ENCODE assay signal across 14 cellular contexts in the genomic region with DNA sequence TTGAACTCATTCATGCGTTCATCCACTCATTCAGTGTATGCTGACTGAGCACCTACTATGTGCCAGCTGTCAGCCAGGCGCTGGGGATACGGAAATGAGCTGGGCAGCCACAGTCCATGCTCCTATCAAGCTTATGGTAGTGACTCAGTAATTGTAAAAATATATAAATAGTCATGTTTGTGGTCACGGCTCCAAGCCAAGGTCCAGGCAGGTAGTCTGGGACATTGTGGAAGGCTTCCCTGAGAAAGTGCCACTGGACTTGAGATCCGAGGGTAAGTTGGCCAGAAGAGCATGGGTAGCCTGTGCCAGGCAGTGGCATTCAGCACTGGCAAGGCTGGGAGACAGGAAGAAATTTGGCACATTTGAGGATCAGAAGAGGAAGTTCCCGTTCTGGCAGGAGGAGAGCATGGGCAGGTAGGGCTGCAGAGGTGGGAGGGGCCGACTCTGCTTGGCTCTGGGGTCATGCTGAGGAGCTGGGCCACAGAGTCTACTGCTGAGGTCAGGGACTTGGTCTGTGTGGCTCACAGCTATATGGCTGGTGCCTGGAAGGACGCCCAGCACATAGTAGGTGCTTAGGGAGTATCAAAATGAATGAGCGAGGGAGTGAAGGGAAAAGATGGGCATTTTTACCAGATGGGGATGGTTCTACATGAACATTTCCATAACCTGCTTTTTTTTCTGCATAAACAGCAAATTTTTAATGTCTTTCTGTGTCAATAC. TPM values are rescaled to one million over a fixed set of nuclear protein-coding genes. Genes with fewer than 3 reads are reported as not detected.
DNase-seq lines count a peak whose midpoint lies in the region; ATAC-seq, FAIRE-seq and TF ChIP-seq lines count a peak whose summit lies in the region.
"Had no signal": no experiment of that assay in that cellular context is flagged by ENCODE, and none has a peak within 500 bp of the region (broad histone marks: within the 10 kb centered on the region; RNA-seq: fewer than 3 reads in every experiment).

No MANE protein-coding gene starts in this region.

- POLR2A ChIA-PET in A549 (lab: Yijun Ruan, JAX) = no interaction called here

- no peaks in the 10 kb centered on the region for H3K9me3 Mint-ChIP-seq in activated CD4-positive, alpha-beta T cell treated with anti-CD3 and anti-CD28 coated beads, Interleukin-2, amount 10 ng/mL, durations not matched to agents 24 days and 14 days
- H3K9me3 Mint-ChIP-seq: activated CD8-positive, alpha-beta T cell treated with anti-CD3 and anti-CD28 coated beads for 36 hours; naive thymus-derived CD4-positive, alpha-beta T cell; T-helper 1 cell treated with Interleukin-12 subunit alpha and Interleukin-12 subunit beta and Interleukin-4 antibody, amounts not matched to agents 30 μg/mL and 1 μg/mL, for 36 hours had no signal

- TF ChIP-seq CTCF in A549 (IDR thresholded peaks at IDR 0.05) = no peak
- TF ChIP-seq CTCF in pancreas (IDR thresholded peaks at IDR 0.05) = no peak
- TF ChIP-seq CTCF in testis (IDR thresholded peaks at IDR 0.05) = no peak

- H3K27me3 ChIP-seq in esophagus (ENCODE audit: control insufficient read depth in 1 of 2, insufficient read depth in 2 of 2, low read length in 2 of 2) = no peaks in the 10 kb centered on the region
- H3K27me3 ChIP-seq in pancreas = no peaks in the 10 kb centered on the region
- no peaks in the 10 kb centered on the region for H3K27me3 ChIP-seq in testis

- H3K4me3 ChIP-seq in A549 (no peak overlapping the region), esophagus (ENCODE audit: low read depth in 1 of 2, low read length in 2 of 2) (peak overlapping the region in 1 of 2 donors; percentile 1), pancreas (no peak overlapping the region), testis (no peak overlapping the region)

- 93% methylated on average over 9 of the region's 9 CpGs for WGBS in A549 (ENCODE audit: missing lambda C conversion rate)
- 45 to 52% methylated on average over 9 of the region's 9 CpGs for WGBS in esophagus, 2 donors
- WGBS in pancreas, 2 donors = 20 to 24% methylated on average over 9 of the region's 9 CpGs
- WGBS in testis, 2 donors = 89 to 91% methylated on average over 9 of the region's 9 CpGs

- H3K27ac Mint-ChIP-seq in activated CD4-positive, alpha-beta T cell treated with anti-CD3 and anti-CD28 coated beads, Interleukin-2, amount 10 ng/mL, durations not matched to agents 24 days and 14 days = no peak overlapping the region
- H3K27ac Mint-ChIP-seq: activated CD8-positive, alpha-beta T cell treated with anti-CD3 and anti-CD28 coated beads for 36 hours; T-helper 1 cell treated with Interleukin-12 subunit alpha and Interleukin-12 subunit beta and Interleukin-4 antibody, amounts not matched to agents 30 μg/mL and 1 μg/mL, for 36 hours had no signal

- TF ChIP-seq POLR2A in A549 (IDR thresholded peaks at IDR 0.05; ENCODE audit: low read length) (no peak), testis (IDR thresholded peaks at IDR 0.05) (no peak)

- H3K36me3 ChIP-seq in esophagus (ENCODE audit: control insufficient read depth in 2 of 2, insufficient read depth in 2 of 2, low read length in 1 of 2) (peaks cover 4% of the 10 kb centered on the region in 2 donors), pancreas (no peaks in the 10 kb centered on the region), testis (ENCODE audit: low read depth, missing control alignments) (no peaks in the 10 kb centered on the region)

- ATAC-seq in A549 = no peak
- peak; percentile 73 to 83 (median 75) for ATAC-seq in pancreas
- no peak for ATAC-seq in stimulated activated naive CD8-positive, alpha-beta T cell treated with anti-CD3 and anti-CD28 coated beads, Interleukin-15, Interleukin-2, amounts not matched to agents 100 U/mL and 50 U/mL, for 24 hours
- ATAC-seq: activated CD8-positive, alpha-beta T cell treated with anti-CD3 and anti-CD28 coated beads for 36 hours; naive thymus-derived CD4-positive, alpha-beta T cell had no signal

- no peaks in the 10 kb centered on the region for H3K4me1 Mint-ChIP-seq in activated CD4-positive, alpha-beta T cell treated with anti-CD3 and anti-CD28 coated beads, Interleukin-2, amount 10 ng/mL, durations not matched to agents 24 days and 14 days

- intact Hi-C loops in pancreas (cut with DNase I) (no loop called here), testis (cut with DNase I; ENCODE audit: low total_unique reads) (loop anchor here (10.0 kb wide), 1 partner anchor 397 kb away; a partner anchor contains a TSS)
- intact Hi-C loops in activated CD4-positive, alpha-beta T cell treated with anti-CD3 and anti-CD28 coated beads, Interleukin-2, amount 10 ng/mL, durations not matched to agents 24 days and 14 days (cut with micrococcal nuclease) = no loop called here

- DNase-seq in A549 (ENCODE audit: low read depth in 1 of 2, low spot score in 1 of 2) (no peak), RPMI8226 (peak; percentile 71), pancreas (peak in 5 of 6 donors; percentile 85 to 89 (median 86)), testis (no peak), HK-2 (ENCODE audit: unreplicated experiment) (no peak)
- DNase-seq in activated CD4-positive, alpha-beta T cell treated with anti-CD3 and anti-CD28 coated beads, Interleukin-2, amount 10 ng/mL, durations not matched to agents 24 days and 14 days = no peak
- no peak for DNase-seq in stimulated activated naive CD8-positive, alpha-beta T cell treated with anti-CD3 and anti-CD28 coated beads, Interleukin-15, Interleukin-2, amounts not matched to agents 100 U/mL and 50 U/mL, for 24 hours
- DNase-seq: activated CD8-positive, alpha-beta T cell treated with anti-CD3 and anti-CD28 coated beads for 36 hours; activated naive CD4-positive, alpha-beta T cell treated with Interleukin-2 at 50 U/mL for 16 hours; DMS153; naive thymus-derived CD4-positive, alpha-beta T cell; NCI-H2171 treated with DMSO at 0.1 percent for 48 hours had no signal

- H3K4me1 ChIP-seq in A549 (peaks cover 23% of the 10 kb centered on the region; the same call in 2 of the 3 replicates), esophagus (ENCODE audit: control insufficient read depth in 2 of 2, insufficient read depth in 2 of 2, low read length in 1 of 2) (peaks cover 9 to 36% of the 10 kb centered on the region in 2 donors), pancreas (peaks cover 34 to 48% (median 39%) of the 10 kb centered on the region in 3 donors), testis (peaks cover 12% of the 10 kb centered on the region)

- H3K9me3 ChIP-seq in A549 (no peaks in the 10 kb centered on the region), esophagus (ENCODE audit: control insufficient read depth in 2 of 2, insufficient read depth in 1 of 2, low read depth in 1 of 2, low read length in 1 of 2) (no peaks in the 10 kb centered on the region), pancreas (no peaks in the 10 kb centered on the region), testis (no peaks in the 10 kb centered on the region)

- H3K27me3 Mint-ChIP-seq in activated CD4-positive, alpha-beta T cell treated with anti-CD3 and anti-CD28 coated beads, Interleukin-2, amount 10 ng/mL, durations not matched to agents 24 days and 14 days = peaks cover 14% of the 10 kb centered on the region

- no peak for TF ChIP-seq RAD21 in A549 (conservative IDR thresholded peaks at IDR 0.05 in 1 of 2, IDR thresholded peaks at IDR 0.05 in 1 of 2)

- no peak overlapping the region for H3K4me2 ChIP-seq in A549

- no peak for FAIRE-seq in A549 (lab: Jason Lieb, UNC)
- FAIRE-seq in pancreas (lab: Jason Lieb, UNC) = no peak

- CTCF ChIA-PET in A549 (lab: Yijun Ruan, JAX) = interaction anchor here (0.7 to 1.6 kb wide), 3 partner anchors 14 to 27 kb away, joined by 3 read pairs; no protein-coding TSS in a partner anchor

- H3K36me3 Mint-ChIP-seq in activated CD4-positive, alpha-beta T cell treated with anti-CD3 and anti-CD28 coated beads, Interleukin-2, amount 10 ng/mL, durations not matched to agents 24 days and 14 days (ENCODE audit: low read depth) = no peaks in the 10 kb centered on the region
- H3K36me3 Mint-ChIP-seq: naive thymus-derived CD4-positive, alpha-beta T cell had no signal

- H3K27ac ChIP-seq in A549 = no peak overlapping the region; a peak in 1 of 6 replicates
- H3K27ac ChIP-seq in esophagus (ENCODE audit: low read depth in 2 of 2, low read length in 1 of 2) = peak overlapping the region; percentile 89 to 94
- H3K27ac ChIP-seq in pancreas = peak overlapping the region; percentile 63 to 79 (median 73)
- H3K27ac ChIP-seq in testis = no peak overlapping the region

- H3K4me3 Mint-ChIP-seq in activated CD4-positive, alpha-beta T cell treated with anti-CD3 and anti-CD28 coated beads, Interleukin-2, amount 10 ng/mL, durations not matched to agents 24 days and 14 days = no peak overlapping the region
- H3K4me3 Mint-ChIP-seq: activated CD8-positive, alpha-beta T cell treated with anti-CD3 and anti-CD28 coated beads for 36 hours; T-helper 1 cell treated with Interleukin-12 subunit alpha and Interleukin-12 subunit beta and Interleukin-4 antibody, amounts not matched to agents 30 μg/mL and 1 μg/mL, for 36 hours had no signal

- TF ChIP-seq EP300 in A549 (IDR thresholded peaks at IDR 0.05) = no peak

TF ChIP-seq in A549, 52 proteins besides CTCF, POLR2A, EP300 and RAD21:
- TF ChIP-seq NR3C1 (IDR thresholded peaks at IDR 0.05) (no peak), FOSB (CRISPR knock-in tag; IDR thresholded peaks at IDR 0.05) (no peak), MAFK (IDR thresholded peaks at IDR 0.05; ENCODE audit: partially characterized antibody) (peak; percentile 44), JUNB (IDR thresholded peaks at IDR 0.05) (no peak), CBX2 (IDR thresholded peaks at IDR 0.05; ENCODE audit: borderline replicate concordance, low read depth) (no peak), RFX5 (IDR thresholded peaks at IDR 0.05) (no peak)
- TF ChIP-seq, protein P1, sequence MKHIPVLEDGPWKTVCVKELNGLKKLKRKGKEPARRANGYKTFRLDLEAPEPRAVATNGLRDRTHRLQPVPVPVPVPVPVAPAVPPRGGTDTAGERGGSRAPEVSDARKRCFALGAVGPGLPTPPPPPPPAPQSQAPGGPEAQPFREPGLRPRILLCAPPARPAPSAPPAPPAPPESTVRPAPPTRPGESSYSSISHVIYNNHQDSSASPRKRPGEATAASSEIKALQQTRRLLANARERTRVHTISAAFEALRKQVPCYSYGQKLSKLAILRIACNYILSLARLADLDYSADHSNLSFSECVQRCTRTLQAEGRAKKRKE (CRISPR knock-in tag; IDR thresholded peaks at IDR 0.05; ENCODE audit: low read depth) = no peak

RNA-seq across cellular contexts. Expression of a gene that starts 6.9 kb away (rescaled TPM):
- polyA plus RNA-seq in A549 (2011; rRNA removed) (96.5 and 111 TPM in 2 replicates), A549 (2017; fragmentation: RNase III; extraction: RNeasy Plus Mini Kit Qiagen cat#74134 plus additional on column Dnase treatment) (68.3 to 75.4 TPM (median 68.5 TPM) in 3 replicates), esophagus (10 to 100 TPM; 62.7 to 69.9 TPM), pancreas (10 to 100 TPM; 42.9 to 44.6 TPM), testis (ENCODE audit: insufficient read depth, low read depth, low replicate concordance) (51.0 TPM)
- polyA plus RNA-seq in A549 (2012; cell fraction: cytosol; rRNA removed) = 84.0 and 107 TPM in 2 replicates
- 211 and 261 TPM in 2 replicates for polyA plus RNA-seq in A549 (2012; cell fraction: nucleus; rRNA removed)
- polyA minus RNA-seq in A549 (2011; rRNA and poly(A)+ RNA removed) = 308 and 310 TPM in 2 replicates
- total RNA-seq in pancreas (100 to 1,000 TPM in 5 of 6 donors, 10 to 100 TPM in 1; 89.2 to 210 (median 131) TPM), testis (10 to 100 TPM; 43.1 to 45.4 TPM)
- total RNA-seq in activated CD4-positive, alpha-beta T cell treated with anti-CD3 and anti-CD28 coated beads, Interleukin-2, amount 10 ng/mL, durations not matched to agents 24 days and 14 days = 2.1 and 2.7 TPM in 2 replicates
- polyA plus RNA-seq: naive thymus-derived CD4-positive, alpha-beta T cell had no signal

Comparison
In these comparisons a context has a peak if more than half of its experiments do, and no peak if none do; other contexts are left out.
1. ATAC-seq: peak in pancreas (4 of 4); none in A549 (0 of 2) and stimulated activated naive CD8-positive, alpha-beta T cell treated with anti-CD3 and anti-CD28 coated beads, Interleukin-15, Interleukin-2, amounts not matched to agents 100 U/mL and 50 U/mL, for 24 hours (single experiment).
2. DNase-seq: peak in RPMI8226 (single experiment) and pancreas (5 of 6); none in A549 (0 of 2), activated CD4-positive, alpha-beta T cell treated with anti-CD3 and anti-CD28 coated beads, Interleukin-2, amount 10 ng/mL, durations not matched to agents 24 days and 14 days (single experiment), stimulated activated naive CD8-positive, alpha-beta T cell treated with anti-CD3 and anti-CD28 coated beads, Interleukin-15, Interleukin-2, amounts not matched to agents 100 U/mL and 50 U/mL, for 24 hours (single experiment), testis (single experiment) and HK-2 (single experiment).
3. H3K27ac ChIP-seq: peak in esophagus (2 of 2) and pancreas (4 of 4); none in A549 (0 of 2) and testis (0 of 2).